21 cellular contexts compared by ENCODE assay signal in genomic region chr1:111955755-111956154, GRCh38. TPM values are rescaled to one million over a fixed set of nuclear protein-coding genes. Genes with fewer than 3 reads are reported as not detected.
DNase-seq lines count a peak whose midpoint lies in the region; ATAC-seq and TF ChIP-seq lines count a peak whose summit lies in the region.
"Had no signal": no experiment of that assay in that cellular context is flagged by ENCODE, and none has a peak within 500 bp of the region (broad histone marks: within the 10 kb centered on the region; RNA-seq: fewer than 3 reads in every experiment).

No MANE protein-coding gene starts in this region.

- H3K4me1 Mint-ChIP-seq in activated T-helper 17 cell treated with anti-CD3 and anti-CD28 coated beads, Interleukin-2, amount 50 U/mL, for 72 hours = no peaks in the 10 kb centered on the region
- no peaks in the 10 kb centered on the region for H3K4me1 Mint-ChIP-seq in CD8-positive, alpha-beta T cell (ENCODE audit: low read depth)
- H3K4me1 Mint-ChIP-seq: activated CD4-positive, alpha-beta T cell treated with anti-CD3 and anti-CD28 coated beads, Interleukin-2, amount 10 ng/mL, durations not matched to agents 24 days and 14 days; activated naive CD8-positive, alpha-beta T cell treated with anti-CD3 and anti-CD28 coated beads, Interleukin-2, amount 50 U/mL, for 24 hours; immature natural killer cell; memory B cell; naive B cell; stimulated activated naive B cell treated with anti-CD40 and anti-IgM and Interleukin-4, amounts not matched to agents 10 μg/mL and 1 μg/mL and 100 μg/mL, for 72 hours; T-cell had no signal

- no peaks in the 10 kb centered on the region for H3K9me3 ChIP-seq in right atrium auricular region
- no peaks in the 10 kb centered on the region for H3K9me3 ChIP-seq in thyroid gland
- H3K9me3 ChIP-seq in CD8-positive, alpha-beta T cell (ENCODE audit: low read length) = no peaks in the 10 kb centered on the region
- H3K9me3 ChIP-seq: esophagus muscularis mucosa, tibial artery had no signal

- no peaks in the 10 kb centered on the region for H3K36me3 Mint-ChIP-seq in activated T-helper 17 cell treated with anti-CD3 and anti-CD28 coated beads, Interleukin-2, amount 50 U/mL, for 72 hours (ENCODE audit: low read depth)
- no peaks in the 10 kb centered on the region for H3K36me3 Mint-ChIP-seq in CD8-positive, alpha-beta T cell
- H3K36me3 Mint-ChIP-seq: immature natural killer cell; memory B cell; stimulated activated naive B cell treated with anti-CD40 and anti-IgM and Interleukin-4, amounts not matched to agents 10 μg/mL and 1 μg/mL and 100 μg/mL, for 72 hours; T-cell had no signal

- no peaks in the 10 kb centered on the region for H3K36me3 ChIP-seq in right atrium auricular region
- H3K36me3 ChIP-seq in thyroid gland = no peaks in the 10 kb centered on the region
- H3K36me3 ChIP-seq in CD8-positive, alpha-beta T cell (ENCODE audit: insufficient read depth, low read length) = no peaks in the 10 kb centered on the region
- H3K36me3 ChIP-seq: tibial artery had no signal

- H3K27me3 ChIP-seq in right atrium auricular region = no peaks in the 10 kb centered on the region
- H3K27me3 ChIP-seq in thyroid gland = no peaks in the 10 kb centered on the region
- no peaks in the 10 kb centered on the region for H3K27me3 ChIP-seq in CD8-positive, alpha-beta T cell (ENCODE audit: insufficient read depth, low read length)
- H3K27me3 ChIP-seq: esophagus muscularis mucosa, tibial artery had no signal

- POLR2A ChIA-PET in CD8-positive, alpha-beta T cell (lab: Charles Lee) = no interaction called here

- H3K9me3 Mint-ChIP-seq in activated T-helper 17 cell treated with anti-CD3 and anti-CD28 coated beads, Interleukin-2, amount 50 U/mL, for 72 hours = no peaks in the 10 kb centered on the region
- no peaks in the 10 kb centered on the region for H3K9me3 Mint-ChIP-seq in CD8-positive, alpha-beta T cell
- H3K9me3 Mint-ChIP-seq: activated CD4-positive, alpha-beta T cell treated with anti-CD3 and anti-CD28 coated beads, Interleukin-2, amount 10 ng/mL, durations not matched to agents 24 days and 14 days; activated naive CD8-positive, alpha-beta T cell treated with anti-CD3 and anti-CD28 coated beads, Interleukin-2, amount 50 U/mL, for 24 hours; CD4-positive, alpha-beta T cell; immature natural killer cell; memory B cell; naive B cell; T-cell had no signal

- H3K4me1 ChIP-seq in right atrium auricular region = peaks cover 0 to 40% of the 10 kb centered on the region in 2 donors
- no peaks in the 10 kb centered on the region for H3K4me1 ChIP-seq in thyroid gland
- no peaks in the 10 kb centered on the region for H3K4me1 ChIP-seq in CD8-positive, alpha-beta T cell (ENCODE audit: insufficient read depth, low read length)
- H3K4me1 ChIP-seq: tibial artery had no signal

- H3K27ac Mint-ChIP-seq in activated T-helper 17 cell treated with anti-CD3 and anti-CD28 coated beads, Interleukin-2, amount 50 U/mL, for 72 hours = no peak overlapping the region
- H3K27ac Mint-ChIP-seq in CD8-positive, alpha-beta T cell = no peak overlapping the region
- H3K27ac Mint-ChIP-seq: activated CD4-positive, alpha-beta T cell treated with anti-CD3 and anti-CD28 coated beads, Interleukin-2, amount 10 ng/mL, durations not matched to agents 24 days and 14 days; activated naive CD8-positive, alpha-beta T cell treated with anti-CD3 and anti-CD28 coated beads, Interleukin-2, amount 50 U/mL, for 24 hours; CD4-positive, alpha-beta T cell; immature natural killer cell; memory B cell; naive B cell; stimulated activated naive B cell treated with anti-CD40 and anti-IgM and Interleukin-4, amounts not matched to agents 10 μg/mL and 1 μg/mL and 100 μg/mL, for 72 hours; T-cell had no signal

- no peak for TF ChIP-seq CTCF in right atrium auricular region (IDR thresholded peaks at IDR 0.05)
- no peak for TF ChIP-seq CTCF in fibroblast of mammary gland (conservative IDR thresholded peaks at IDR 0.05; ENCODE audit: control insufficient read depth, insufficient read depth, low read depth, low read length)
- no peak for TF ChIP-seq CTCF in thyroid gland (IDR thresholded peaks at IDR 0.05)
- no peak for TF ChIP-seq CTCF in CD8-positive, alpha-beta T cell (IDR thresholded peaks at IDR 0.05)

- DNase-seq in Right ventricle myocardium superior = no peak
- no peak for DNase-seq in right atrium auricular region (ENCODE audit: low spot score)
- peak; percentile 56 for DNase-seq in NCI-H446 treated with DMSO at 0.1 percent for 48 hours (lab: John Stamatoyannopoulos, UW)
- DNase-seq in fibroblast of mammary gland (ENCODE audit: low read depth) = peak; percentile 23
- peak; percentile 18 to 24 for DNase-seq in thyroid gland
- no peak for DNase-seq in CD8-positive, alpha-beta T cell
- DNase-seq: activated CD4-positive, alpha-beta T cell treated with anti-CD3 and anti-CD28 coated beads, Interleukin-2, amount 10 ng/mL, durations not matched to agents 24 days and 14 days; activated effector memory CD4-positive, alpha-beta T cell treated with Interleukin-2 at 50 U/mL for 16 hours; activated naive CD8-positive, alpha-beta T cell treated with anti-CD3 and anti-CD28 coated beads, Interleukin-2, amount 50 U/mL, for 24 hours; CD4-positive, alpha-beta T cell; immature natural killer cell; naive B cell; SHP77 treated with DMSO at 0.1 percent for 48 hours; stimulated activated naive B cell treated with anti-CD40 and anti-IgM and Interleukin-4, amounts not matched to agents 10 μg/mL and 1 μg/mL and 100 μg/mL, for 72 hours; T-cell; tibial artery had no signal

- CTCF ChIA-PET in CD8-positive, alpha-beta T cell (lab: Charles Lee) = no interaction called here

- peaks cover 36% of the 10 kb centered on the region for H3K27me3 Mint-ChIP-seq in activated T-helper 17 cell treated with anti-CD3 and anti-CD28 coated beads, Interleukin-2, amount 50 U/mL, for 72 hours
- peaks cover 34% of the 10 kb centered on the region for H3K27me3 Mint-ChIP-seq in CD8-positive, alpha-beta T cell (ENCODE audit: low read depth)

- ATAC-seq in Right ventricle myocardium superior (ENCODE audit: poor library complexity) (peak; percentile 56), GM21576 (IDR thresholded peaks at IDR 0.05; ENCODE audit: unreplicated experiment) (no peak)
- no peak for ATAC-seq in activated T-helper 17 cell treated with anti-CD3 and anti-CD28 coated beads, Interleukin-2, amount 50 U/mL, for 72 hours (replicated peaks)
- ATAC-seq in CD8-positive, alpha-beta T cell = no peak
- ATAC-seq: activated naive CD8-positive, alpha-beta T cell treated with anti-CD3 and anti-CD28 coated beads, Interleukin-2, amount 50 U/mL, for 24 hours; sciatic nerve; stimulated activated naive B cell treated with anti-CD40 and anti-IgM and Interleukin-4, amounts not matched to agents 10 μg/mL and 1 μg/mL and 100 μg/mL, for 72 hours; T-cell had no signal

- intact Hi-C loops in Right ventricle myocardium superior (cut with DNase I) (no loop called here), thyroid gland (cut with DNase I) (no loop called here)
- intact Hi-C loops in CD8-positive, alpha-beta T cell (cut with DNase I, micrococcal nuclease) = no loop called here

- no peak for TF ChIP-seq POLR2A in thyroid gland (IDR thresholded peaks at IDR 0.05)

- WGBS in thyroid gland, 2 donors = 42 to 45% methylated on average over 6 of the region's 6 CpGs

- H3K4me3 Mint-ChIP-seq in activated T-helper 17 cell treated with anti-CD3 and anti-CD28 coated beads, Interleukin-2, amount 50 U/mL, for 72 hours = no peak overlapping the region
- H3K4me3 Mint-ChIP-seq in CD8-positive, alpha-beta T cell = no peak overlapping the region
- H3K4me3 Mint-ChIP-seq: activated CD4-positive, alpha-beta T cell treated with anti-CD3 and anti-CD28 coated beads, Interleukin-2, amount 10 ng/mL, durations not matched to agents 24 days and 14 days; activated naive CD8-positive, alpha-beta T cell treated with anti-CD3 and anti-CD28 coated beads, Interleukin-2, amount 50 U/mL, for 24 hours; CD4-positive, alpha-beta T cell; immature natural killer cell; memory B cell; naive B cell; stimulated activated naive B cell treated with anti-CD40 and anti-IgM and Interleukin-4, amounts not matched to agents 10 μg/mL and 1 μg/mL and 100 μg/mL, for 72 hours; T-cell had no signal

- H3K4me3 ChIP-seq in right atrium auricular region (no peak overlapping the region), fibroblast of mammary gland (ENCODE audit: control insufficient read depth, low read depth, low read length) (no peak overlapping the region), thyroid gland (replicated peaks in 1 of 3) (no peak overlapping the region)
- no peak overlapping the region for H3K4me3 ChIP-seq in CD8-positive, alpha-beta T cell (ENCODE audit: low read depth, low read length)
- H3K4me3 ChIP-seq: esophagus muscularis mucosa, tibial artery had no signal

- H3K27ac ChIP-seq in right atrium auricular region = peak overlapping the region in 1 of 2 donors; percentile 3
- H3K27ac ChIP-seq in thyroid gland = no peak overlapping the region
- no peak overlapping the region for H3K27ac ChIP-seq in CD8-positive, alpha-beta T cell (ENCODE audit: low read depth, low read length)
- H3K27ac ChIP-seq: tibial artery had no signal

RNA-seq across cellular contexts. Expression of gene KCND3, which starts 33.7 kb away (rescaled TPM):
- total RNA-seq in Right ventricle myocardium superior = 19.7 TPM
- 10 to 100 TPM; 19.6 to 24.9 TPM for total RNA-seq in right atrium auricular region
- 1 to 10 TPM; 1.8 to 5.3 (median 4.2) TPM for total RNA-seq in thyroid gland
- total RNA-seq in activated T-helper 17 cell treated with anti-CD3 and anti-CD28 coated beads, Interleukin-2, amount 50 U/mL, for 72 hours = not detected
- total RNA-seq in CD8-positive, alpha-beta T cell = not detected
- total RNA-seq: activated CD4-positive, alpha-beta T cell treated with anti-CD3 and anti-CD28 coated beads, Interleukin-2, amount 10 ng/mL, durations not matched to agents 24 days and 14 days; T-cell had no signal

Comparison
In these comparisons a context has a peak if more than half of its experiments do, and no peak if none do; other contexts are left out.
1. DNase-seq: peak in NCI-H446 treated with DMSO at 0.1 percent for 48 hours (single experiment), fibroblast of mammary gland (single experiment) and thyroid gland (2 of 2); none in Right ventricle myocardium superior (single experiment), right atrium auricular region (single experiment) and CD8-positive, alpha-beta T cell (0 of 7).